Comparison of ENCODE assay signal across 2 cellular contexts in the genomic region with DNA sequence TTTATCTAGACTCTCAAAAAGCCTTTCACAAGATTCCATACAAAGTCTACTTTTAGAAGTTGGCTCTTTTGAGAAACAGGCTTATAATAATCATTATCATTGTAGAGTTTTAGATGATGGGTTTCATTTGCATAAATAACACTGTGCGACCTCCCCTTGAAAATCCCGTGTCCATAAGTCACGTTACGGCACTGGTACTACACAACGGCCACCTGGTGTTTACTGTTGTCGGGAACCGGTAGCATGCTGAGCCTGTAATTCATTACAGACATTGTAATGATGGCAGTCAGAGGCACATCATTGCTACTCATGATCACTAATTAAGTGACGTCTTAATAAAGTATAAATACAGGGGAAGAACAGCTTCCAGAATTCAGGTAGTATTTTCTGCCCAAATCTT. TPM values are rescaled to one million over a fixed set of nuclear protein-coding genes. Genes with fewer than 3 reads are reported as not detected.
"Had no signal": no experiment of that assay in that cellular context is flagged by ENCODE, and none has a peak within 500 bp of the region (broad histone marks: within the 10 kb centered on the region; RNA-seq: fewer than 3 reads in every experiment).

No MANE protein-coding gene starts in this region.

RNA-seq across cellular contexts. Expression of a gene that starts 31.5 kb away (rescaled TPM):
- total RNA-seq: ascending aorta, body of pancreas had no signal
